ENCODE assay signal across 16 cellular contexts in the genomic region with DNA sequence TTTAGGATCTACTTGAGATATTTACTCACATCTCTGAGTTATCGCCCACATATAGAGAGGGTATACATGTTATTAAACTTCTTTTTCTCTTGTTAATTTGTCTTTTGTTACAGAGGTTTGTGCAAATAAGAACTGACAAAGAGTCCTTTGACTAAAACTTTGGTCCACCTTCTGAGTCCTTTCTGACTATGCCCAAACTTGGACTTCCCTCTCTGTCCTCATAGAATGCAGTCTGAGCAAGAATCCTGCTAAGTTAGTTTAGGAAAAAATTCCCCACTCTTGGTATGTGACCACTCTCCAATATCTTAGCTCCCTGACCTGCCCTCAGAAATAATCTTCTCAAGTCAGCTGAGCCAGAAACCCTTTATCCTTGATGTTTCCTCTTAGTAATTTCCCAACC.
"Had no signal": no experiment of that assay in that cellular context is flagged by ENCODE, and none has a peak within 500 bp of the region (broad histone marks: within the 10 kb centered on the region; RNA-seq: fewer than 3 reads in every experiment).

No MANE protein-coding gene starts in this region.

- H3K9me3 ChIP-seq: esophagus muscularis mucosa, gastroesophageal sphincter, neutrophil, testis, tibial nerve had no signal

- H3K4me3 ChIP-seq: coronary artery, esophagus muscularis mucosa, gastroesophageal sphincter, testis, tibial nerve had no signal

- H3K4me1 Mint-ChIP-seq: naive thymus-derived CD4-positive, alpha-beta T cell; stimulated activated naive B cell treated with anti-CD40 and anti-IgM and Interleukin-4, amounts not matched to agents 10 μg/mL and 1 μg/mL and 100 μg/mL, for 72 hours; stimulated activated naive CD8-positive, alpha-beta T cell treated with anti-CD3 and anti-CD28 coated beads, Interleukin-15, amount 100 ng/mL, for 72 hours had no signal

- DNase-seq: effector memory CD4-positive, alpha-beta T cell; kidney glomerular epithelial cell; mammary epithelial cell; naive thymus-derived CD4-positive, alpha-beta T cell; stimulated activated CD4-positive, alpha-beta T cell treated with anti-CD3 and anti-CD28 coated beads, Interleukin-2, amount 100 ng/mL, for 24 hours; stimulated activated CD4-positive, alpha-beta T cell treated with anti-CD3 and anti-CD28 coated beads, Interleukin-4, amount 100 ng/mL, for 4 hours; stimulated activated naive B cell treated with anti-CD40 and anti-IgM and Interleukin-4, amounts not matched to agents 10 μg/mL and 1 μg/mL and 100 μg/mL, for 72 hours; stimulated activated naive CD8-positive, alpha-beta T cell treated with anti-CD3 and anti-CD28 coated beads, Interleukin-15, amount 100 ng/mL, for 72 hours; testis had no signal

- H3K36me3 Mint-ChIP-seq: naive thymus-derived CD4-positive, alpha-beta T cell; stimulated activated naive B cell treated with anti-CD40 and anti-IgM and Interleukin-4, amounts not matched to agents 10 μg/mL and 1 μg/mL and 100 μg/mL, for 72 hours had no signal

- H3K36me3 ChIP-seq: esophagus muscularis mucosa, gastroesophageal sphincter, neutrophil, tibial nerve had no signal

- H3K27ac ChIP-seq: coronary artery, epithelial cell of prostate, esophagus muscularis mucosa, gastroesophageal sphincter, neutrophil, testis, tibial nerve had no signal

- H3K27ac Mint-ChIP-seq: naive thymus-derived CD4-positive, alpha-beta T cell; stimulated activated naive B cell treated with anti-CD40 and anti-IgM and Interleukin-4, amounts not matched to agents 10 μg/mL and 1 μg/mL and 100 μg/mL, for 72 hours; stimulated activated naive CD8-positive, alpha-beta T cell treated with anti-CD3 and anti-CD28 coated beads, Interleukin-15, amount 100 ng/mL, for 72 hours had no signal

- H3K4me3 Mint-ChIP-seq: naive thymus-derived CD4-positive, alpha-beta T cell; stimulated activated naive B cell treated with anti-CD40 and anti-IgM and Interleukin-4, amounts not matched to agents 10 μg/mL and 1 μg/mL and 100 μg/mL, for 72 hours; stimulated activated naive CD8-positive, alpha-beta T cell treated with anti-CD3 and anti-CD28 coated beads, Interleukin-15, amount 100 ng/mL, for 72 hours had no signal

- H3K27me3 Mint-ChIP-seq: naive thymus-derived CD4-positive, alpha-beta T cell; stimulated activated naive B cell treated with anti-CD40 and anti-IgM and Interleukin-4, amounts not matched to agents 10 μg/mL and 1 μg/mL and 100 μg/mL, for 72 hours; stimulated activated naive CD8-positive, alpha-beta T cell treated with anti-CD3 and anti-CD28 coated beads, Interleukin-15, amount 100 ng/mL, for 72 hours had no signal

- ATAC-seq: gastroesophageal sphincter; naive thymus-derived CD4-positive, alpha-beta T cell; sciatic nerve; stimulated activated naive B cell treated with anti-CD40 and anti-IgM and Interleukin-4, amounts not matched to agents 10 μg/mL and 1 μg/mL and 100 μg/mL, for 72 hours; stimulated activated naive CD8-positive, alpha-beta T cell treated with anti-CD3 and anti-CD28 coated beads, Interleukin-15, amount 100 ng/mL, for 72 hours had no signal

- H3K27me3 ChIP-seq: esophagus muscularis mucosa, gastroesophageal sphincter, neutrophil, testis, tibial nerve had no signal

- H3K4me1 ChIP-seq: esophagus muscularis mucosa, gastroesophageal sphincter, testis, tibial nerve had no signal
